In genomic region chr19:37466277-37466797, GRCh38 we compare ENCODE assay signal across 8 cellular contexts. TPM values are rescaled to one million over a fixed set of nuclear protein-coding genes. Genes with fewer than 3 reads are reported as not detected.
DNase-seq lines count a peak whose midpoint lies in the region; ATAC-seq and TF ChIP-seq lines count a peak whose summit lies in the region.

No MANE protein-coding gene starts in this region.

- H3K9me3 Mint-ChIP-seq in activated T-helper 17 cell treated with anti-CD3 and anti-CD28 coated beads, Interleukin-2, amount 50 U/mL, for 72 hours: peaks cover 12% of the 10 kb centered on the region

- TF ChIP-seq CTCF in HL-60 (IDR thresholded peaks at IDR 0.05; ENCODE audit: insufficient read depth, low read length) (no peak), spleen (IDR thresholded peaks at IDR 0.05 in 8 of 11, conservative IDR thresholded peaks at IDR 0.05 in 3 of 11) (no peak)

- peaks cover 20% of the 10 kb centered on the region for H3K4me1 Mint-ChIP-seq in activated T-helper 17 cell treated with anti-CD3 and anti-CD28 coated beads, Interleukin-2, amount 50 U/mL, for 72 hours

- H3K36me3 ChIP-seq in spleen: peaks cover 9 to 48% (median 35%) of the 10 kb centered on the region in 6 donors

- TF ChIP-seq POLR2A in spleen (IDR thresholded peaks at IDR 0.05): no peak

- peak overlapping the region; percentile 96 for H3K27ac ChIP-seq in HL-60 (replicated peaks)
- H3K27ac ChIP-seq in spleen: peak overlapping the region; percentile 90 to 98 (median 94)

- H3K9me3 ChIP-seq in spleen: peaks cover 11 to 54% (median 34%) of the 10 kb centered on the region in 8 donors

- H3K4me3 Mint-ChIP-seq in activated T-helper 17 cell treated with anti-CD3 and anti-CD28 coated beads, Interleukin-2, amount 50 U/mL, for 72 hours: peak overlapping the region; percentile 92

- no peak for ATAC-seq in activated T-helper 17 cell treated with anti-CD3 and anti-CD28 coated beads, Interleukin-2, amount 50 U/mL, for 72 hours (replicated peaks)
- no peak for ATAC-seq in HG03095 (IDR thresholded peaks at IDR 0.05; ENCODE audit: unreplicated experiment)
- no peak for ATAC-seq in HG03097 (IDR thresholded peaks at IDR 0.05; ENCODE audit: low FRiP score, unreplicated experiment)

- H3K4me3 ChIP-seq in HL-60 (replicated peaks; ENCODE audit: insufficient read depth, low read length) (peak overlapping the region; percentile 72), iPS-11a (ENCODE audit: low read depth, low read length) (peak overlapping the region; percentile 93), spleen (peak overlapping the region; percentile 82 to 97 (median 90))

- intact Hi-C loops in spleen (cut with DNase I; ENCODE audit: low total_unique reads): no loop called here

- peaks cover 12 to 49% (median 35%) of the 10 kb centered on the region in 6 donors for H3K4me1 ChIP-seq in spleen

- peak in 1 of 2 experiments; percentile 13 for DNase-seq in HL-60 (ENCODE audit: low read depth in 1 of 2, low spot score in 1 of 2)
- no peak for DNase-seq in spleen
- DNase-seq in NCI-H1436 treated with DMSO at 0.1 percent for 48 hours (lab: John Stamatoyannopoulos, UW): no peak
- no peak for DNase-seq in NCI-H1436 (lab: John Stamatoyannopoulos, UW)

- H3K27ac Mint-ChIP-seq in activated T-helper 17 cell treated with anti-CD3 and anti-CD28 coated beads, Interleukin-2, amount 50 U/mL, for 72 hours: peak overlapping the region; percentile 96

- no peaks in the 10 kb centered on the region for H3K27me3 Mint-ChIP-seq in activated T-helper 17 cell treated with anti-CD3 and anti-CD28 coated beads, Interleukin-2, amount 50 U/mL, for 72 hours

- WGBS in spleen, 5 donors: 36 to 44% (median 37%) methylated on average over 25 of the region's 25 CpGs

- peaks cover 32% of the 10 kb centered on the region for H3K36me3 Mint-ChIP-seq in activated T-helper 17 cell treated with anti-CD3 and anti-CD28 coated beads, Interleukin-2, amount 50 U/mL, for 72 hours (ENCODE audit: low read depth)

- no peaks in the 10 kb centered on the region for H3K27me3 ChIP-seq in HL-60 (ENCODE audit: insufficient read depth, poor library complexity, severe bottlenecking)
- H3K27me3 ChIP-seq in spleen (replicated peaks in 1 of 7): no peaks in the 10 kb centered on the region

RNA-seq across cellular contexts. Expression of gene ZNF569, which starts 0.9 kb away (rescaled TPM):
- total RNA-seq in activated T-helper 17 cell treated with anti-CD3 and anti-CD28 coated beads, Interleukin-2, amount 50 U/mL, for 72 hours: 1 to 10 TPM; 3.2 to 5.2 TPM
- 1 to 10 TPM; 5.4 to 7.8 (median 7.0) TPM for total RNA-seq in spleen
- polyA plus RNA-seq in spleen: 1 to 10 TPM; 2.7 to 2.9 (median 2.8) TPM

RNA-seq across cellular contexts. Expression of gene ZNF570, which starts 2.8 kb away (rescaled TPM):
- 1 to 10 TPM; 4.9 to 5.7 TPM for total RNA-seq in activated T-helper 17 cell treated with anti-CD3 and anti-CD28 coated beads, Interleukin-2, amount 50 U/mL, for 72 hours
- 10 to 100 TPM in 2 of 7 donors, 1 to 10 TPM in 5; 4.4 to 14.7 (median 8.3) TPM for total RNA-seq in spleen
- polyA plus RNA-seq in spleen: 1 to 10 TPM; 1.3 to 1.6 (median 1.6) TPM

RNA-seq across cellular contexts. Expression of gene ZNF793, which starts 40.4 kb away (rescaled TPM):
- 1 to 10 TPM; 3.2 to 4.4 TPM for total RNA-seq in activated T-helper 17 cell treated with anti-CD3 and anti-CD28 coated beads, Interleukin-2, amount 50 U/mL, for 72 hours
- 1 to 10 TPM; 4.4 to 8.5 (median 7.6) TPM for total RNA-seq in spleen
- polyA plus RNA-seq in spleen: 1 to 10 TPM; 2.2 to 2.3 (median 2.3) TPM
